Comparison of ENCODE assay signal across 1 cellular context in the genomic region with DNA sequence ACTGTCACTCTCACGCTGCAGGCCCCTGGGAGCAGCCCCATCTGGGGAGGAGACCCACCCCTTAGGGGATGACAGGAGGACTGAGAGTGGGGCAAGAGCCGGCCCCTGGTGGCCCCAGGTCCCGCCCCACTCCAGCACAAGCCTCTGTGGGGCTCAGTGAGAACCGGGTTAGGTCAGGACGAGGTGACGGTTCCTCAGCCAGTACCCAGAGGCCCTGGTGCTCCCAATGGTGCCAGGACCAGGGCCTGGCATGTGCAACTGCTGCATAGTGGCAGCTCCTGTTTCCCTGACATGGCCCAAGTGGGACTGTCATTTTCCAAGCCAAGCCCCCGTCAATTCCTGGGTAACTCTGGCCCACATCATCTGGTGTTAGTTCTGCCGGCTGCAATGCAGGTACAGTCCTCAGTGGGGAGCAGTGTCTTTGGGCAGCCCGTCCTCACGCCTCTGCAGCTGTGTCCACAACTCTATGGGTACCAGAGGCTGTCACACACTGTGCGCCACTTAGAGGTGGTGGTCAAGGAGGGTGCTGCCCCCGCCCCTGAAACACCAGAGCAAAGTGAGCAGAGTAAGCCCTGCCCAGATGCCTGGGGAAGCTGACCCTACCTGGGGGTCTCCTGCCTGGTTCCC.
TF ChIP-seq lines count a peak whose summit lies in the region.

No MANE protein-coding gene starts in this region.

TF ChIP-seq in GM23338, 12 proteins besides CTCF, POLR2A, EP300 and RAD21 (continued from another document):
- TF ChIP-seq, protein P1, sequence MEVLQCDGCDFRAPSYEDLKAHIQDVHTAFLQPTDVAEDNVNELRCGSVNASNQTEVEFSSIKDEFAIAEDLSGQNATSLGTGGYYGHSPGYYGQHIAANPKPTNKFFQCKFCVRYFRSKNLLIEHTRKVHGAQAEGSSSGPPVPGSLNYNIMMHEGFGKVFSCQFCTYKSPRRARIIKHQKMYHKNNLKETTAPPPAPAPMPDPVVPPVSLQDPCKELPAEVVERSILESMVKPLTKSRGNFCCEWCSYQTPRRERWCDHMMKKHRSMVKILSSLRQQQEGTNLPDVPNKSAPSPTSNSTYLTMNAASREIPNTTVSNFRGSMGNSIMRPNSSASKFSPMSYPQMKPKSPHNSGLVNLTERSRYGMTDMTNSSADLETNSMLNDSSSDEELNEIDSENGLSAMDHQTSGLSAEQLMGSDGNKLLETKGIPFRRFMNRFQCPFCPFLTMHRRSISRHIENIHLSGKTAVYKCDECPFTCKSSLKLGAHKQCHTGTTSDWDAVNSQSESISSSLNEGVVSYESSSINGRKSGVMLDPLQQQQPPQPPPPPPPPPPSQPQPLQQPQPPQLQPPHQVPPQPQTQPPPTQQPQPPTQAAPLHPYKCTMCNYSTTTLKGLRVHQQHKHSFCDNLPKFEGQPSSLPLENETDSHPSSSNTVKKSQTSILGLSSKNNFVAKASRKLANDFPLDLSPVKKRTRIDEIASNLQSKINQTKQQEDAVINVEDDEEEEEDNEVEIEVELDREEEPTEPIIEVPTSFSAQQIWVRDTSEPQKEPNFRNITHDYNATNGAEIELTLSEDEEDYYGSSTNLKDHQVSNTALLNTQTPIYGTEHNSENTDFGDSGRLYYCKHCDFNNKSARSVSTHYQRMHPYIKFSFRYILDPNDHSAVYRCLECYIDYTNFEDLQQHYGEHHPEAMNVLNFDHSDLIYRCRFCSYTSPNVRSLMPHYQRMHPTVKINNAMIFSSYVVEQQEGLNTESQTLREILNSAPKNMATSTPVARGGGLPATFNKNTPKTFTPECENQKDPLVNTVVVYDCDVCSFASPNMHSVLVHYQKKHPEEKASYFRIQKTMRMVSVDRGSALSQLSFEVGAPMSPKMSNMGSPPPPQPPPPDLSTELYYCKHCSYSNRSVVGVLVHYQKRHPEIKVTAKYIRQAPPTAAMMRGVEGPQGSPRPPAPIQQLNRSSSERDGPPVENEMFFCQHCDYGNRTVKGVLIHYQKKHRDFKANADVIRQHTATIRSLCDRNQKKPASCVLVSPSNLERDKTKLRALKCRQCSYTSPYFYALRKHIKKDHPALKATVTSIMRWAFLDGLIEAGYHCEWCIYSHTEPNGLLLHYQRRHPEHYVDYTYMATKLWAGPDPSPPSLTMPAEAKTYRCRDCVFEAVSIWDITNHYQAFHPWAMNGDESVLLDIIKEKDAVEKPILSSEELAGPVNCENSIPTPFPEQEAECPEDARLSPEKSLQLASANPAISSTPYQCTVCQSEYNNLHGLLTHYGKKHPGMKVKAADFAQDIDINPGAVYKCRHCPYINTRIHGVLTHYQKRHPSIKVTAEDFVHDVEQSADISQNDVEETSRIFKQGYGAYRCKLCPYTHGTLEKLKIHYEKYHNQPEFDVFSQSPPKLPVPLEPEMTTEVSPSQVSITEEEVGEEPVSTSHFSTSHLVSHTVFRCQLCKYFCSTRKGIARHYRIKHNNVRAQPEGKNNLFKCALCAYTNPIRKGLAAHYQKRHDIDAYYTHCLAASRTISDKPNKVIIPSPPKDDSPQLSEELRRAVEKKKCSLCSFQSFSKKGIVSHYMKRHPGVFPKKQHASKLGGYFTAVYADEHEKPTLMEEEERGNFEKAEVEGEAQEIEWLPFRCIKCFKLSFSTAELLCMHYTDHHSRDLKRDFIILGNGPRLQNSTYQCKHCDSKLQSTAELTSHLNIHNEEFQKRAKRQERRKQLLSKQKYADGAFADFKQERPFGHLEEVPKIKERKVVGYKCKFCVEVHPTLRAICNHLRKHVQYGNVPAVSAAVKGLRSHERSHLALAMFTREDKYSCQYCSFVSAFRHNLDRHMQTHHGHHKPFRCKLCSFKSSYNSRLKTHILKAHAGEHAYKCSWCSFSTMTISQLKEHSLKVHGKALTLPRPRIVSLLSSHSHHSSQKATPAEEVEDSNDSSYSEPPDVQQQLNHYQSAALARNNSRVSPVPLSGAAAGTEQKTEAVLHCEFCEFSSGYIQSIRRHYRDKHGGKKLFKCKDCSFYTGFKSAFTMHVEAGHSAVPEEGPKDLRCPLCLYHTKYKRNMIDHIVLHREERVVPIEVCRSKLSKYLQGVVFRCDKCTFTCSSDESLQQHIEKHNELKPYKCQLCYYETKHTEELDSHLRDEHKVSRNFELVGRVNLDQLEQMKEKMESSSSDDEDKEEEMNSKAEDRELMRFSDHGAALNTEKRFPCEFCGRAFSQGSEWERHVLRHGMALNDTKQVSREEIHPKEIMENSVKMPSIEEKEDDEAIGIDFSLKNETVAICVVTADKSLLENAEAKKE (CRISPR knock-in tag; IDR thresholded peaks at IDR 0.05) = no peak
- TF ChIP-seq ZNF331 (CRISPR knock-in tag; IDR thresholded peaks at IDR 0.05; ENCODE audit: low read depth) = no peak
- no peak for TF ChIP-seq EZH2 (IDR thresholded peaks at IDR 0.05; ENCODE audit: low read depth, unreplicated experiment)
